Comparison of ENCODE assay signal across 1 cellular context in the genomic region with DNA sequence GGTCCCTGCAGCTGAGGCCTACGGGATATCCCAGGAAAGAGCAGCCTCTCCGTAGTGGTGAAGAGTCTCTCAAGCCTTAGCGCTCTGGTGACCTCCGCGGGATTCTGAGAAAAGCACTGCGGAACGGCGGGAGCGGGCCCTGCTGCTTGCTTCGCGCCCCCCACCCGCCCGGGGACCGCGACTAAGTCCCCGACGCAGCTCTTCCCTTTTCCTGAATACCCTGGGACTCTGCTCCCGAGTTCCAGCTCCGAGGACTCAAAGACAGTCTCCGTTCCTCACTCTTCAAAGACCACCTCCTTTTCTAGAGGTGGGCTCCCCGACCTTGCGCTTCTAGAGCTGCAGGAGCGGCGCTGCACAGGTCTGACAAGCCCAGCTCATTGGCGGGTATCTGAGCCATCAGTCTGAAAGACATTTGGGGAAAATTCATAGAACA.
TF ChIP-seq lines count a peak whose summit lies in the region.

No MANE protein-coding gene starts in this region.

TF ChIP-seq in HepG2, 621 proteins besides CTCF, POLR2A, EP300 and RAD21 (continued from another document):
- TF ChIP-seq, protein P1, sequence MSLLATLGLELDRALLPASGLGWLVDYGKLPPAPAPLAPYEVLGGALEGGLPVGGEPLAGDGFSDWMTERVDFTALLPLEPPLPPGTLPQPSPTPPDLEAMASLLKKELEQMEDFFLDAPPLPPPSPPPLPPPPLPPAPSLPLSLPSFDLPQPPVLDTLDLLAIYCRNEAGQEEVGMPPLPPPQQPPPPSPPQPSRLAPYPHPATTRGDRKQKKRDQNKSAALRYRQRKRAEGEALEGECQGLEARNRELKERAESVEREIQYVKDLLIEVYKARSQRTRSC (CRISPR knock-in tag; IDR thresholded peaks at IDR 0.05; ENCODE audit: low read depth) = no peak
- no peak for TF ChIP-seq KDM4B (CRISPR knock-in tag; IDR thresholded peaks at IDR 0.05)
- TF ChIP-seq ZNF10 (CRISPR knock-in tag; IDR thresholded peaks at IDR 0.05; ENCODE audit: borderline replicate concordance, low read depth) = no peak
- TF ChIP-seq ZNF460 (CRISPR knock-in tag; IDR thresholded peaks at IDR 0.05; ENCODE audit: borderline replicate concordance) = no peak
- no peak for TF ChIP-seq ZNF792 (CRISPR knock-in tag; IDR thresholded peaks at IDR 0.05)
- no peak for TF ChIP-seq FOSL2 (CRISPR knock-in tag; IDR thresholded peaks at IDR 0.05)
- TF ChIP-seq, protein P2, sequence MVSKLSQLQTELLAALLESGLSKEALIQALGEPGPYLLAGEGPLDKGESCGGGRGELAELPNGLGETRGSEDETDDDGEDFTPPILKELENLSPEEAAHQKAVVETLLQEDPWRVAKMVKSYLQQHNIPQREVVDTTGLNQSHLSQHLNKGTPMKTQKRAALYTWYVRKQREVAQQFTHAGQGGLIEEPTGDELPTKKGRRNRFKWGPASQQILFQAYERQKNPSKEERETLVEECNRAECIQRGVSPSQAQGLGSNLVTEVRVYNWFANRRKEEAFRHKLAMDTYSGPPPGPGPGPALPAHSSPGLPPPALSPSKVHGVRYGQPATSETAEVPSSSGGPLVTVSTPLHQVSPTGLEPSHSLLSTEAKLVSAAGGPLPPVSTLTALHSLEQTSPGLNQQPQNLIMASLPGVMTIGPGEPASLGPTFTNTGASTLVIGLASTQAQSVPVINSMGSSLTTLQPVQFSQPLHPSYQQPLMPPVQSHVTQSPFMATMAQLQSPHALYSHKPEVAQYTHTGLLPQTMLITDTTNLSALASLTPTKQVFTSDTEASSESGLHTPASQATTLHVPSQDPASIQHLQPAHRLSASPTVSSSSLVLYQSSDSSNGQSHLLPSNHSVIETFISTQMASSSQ (IDR thresholded peaks at IDR 0.05; ENCODE audit: low read depth) = no peak
- TF ChIP-seq, protein P2 (CRISPR knock-in tag; IDR thresholded peaks at IDR 0.05; ENCODE audit: borderline replicate concordance) = no peak
- no peak for TF ChIP-seq MTA3 (CRISPR knock-in tag; IDR thresholded peaks at IDR 0.05)
- no peak for TF ChIP-seq TOE1 (CRISPR knock-in tag; IDR thresholded peaks at IDR 0.05)
